ENCODE assay signal across 8 cellular contexts in the genomic region with DNA sequence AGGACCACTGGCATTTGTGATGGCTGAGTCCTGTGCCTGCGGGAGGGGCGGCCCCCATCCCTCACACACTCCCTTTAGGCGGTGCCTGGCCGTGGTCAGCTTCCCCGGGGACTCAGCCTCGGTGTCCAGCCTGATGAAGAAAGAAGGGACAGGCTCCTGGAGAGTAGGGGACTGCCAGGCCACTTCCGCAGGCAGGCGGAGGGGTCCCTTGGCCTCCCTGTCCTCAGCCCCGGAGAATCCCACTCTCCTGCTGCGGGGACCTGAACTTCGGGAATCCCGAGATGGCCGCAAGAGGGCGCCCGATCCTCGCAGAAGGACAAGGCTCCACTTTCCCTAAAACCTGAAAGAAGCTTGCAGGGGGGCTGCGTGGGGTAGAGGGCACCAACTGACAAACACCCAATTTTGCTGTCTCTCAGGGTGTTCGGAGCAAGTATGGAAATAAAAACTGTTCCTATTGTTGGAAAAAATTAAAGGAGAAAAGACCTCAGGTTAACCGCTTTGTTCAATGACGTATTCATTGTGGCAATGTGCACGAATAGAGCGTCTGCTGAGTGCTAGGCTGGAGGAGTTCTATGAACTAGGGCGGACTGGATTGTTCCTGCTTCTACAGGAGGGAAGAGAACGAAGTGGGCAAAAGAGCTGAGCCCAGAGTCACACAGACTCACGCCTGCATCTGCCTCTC.
A peak's percentile ranks its signal among the peaks of the same experiment; 100 is the strongest.
DNase-seq lines count a peak whose midpoint lies in the region; ATAC-seq and TF ChIP-seq lines count a peak whose summit lies in the region.

No MANE protein-coding gene starts in this region.

- no peaks in the 10 kb centered on the region for H3K4me1 Mint-ChIP-seq in chondrocyte (ENCODE audit: low read depth)

- H3K79me2 ChIP-seq in DOHH2 (ENCODE audit: control insufficient read depth, low read length): no peaks in the 10 kb centered on the region
- no peaks in the 10 kb centered on the region for H3K79me2 ChIP-seq in KMS-11 (ENCODE audit: insufficient read depth, low read depth)

- H3K9me2 ChIP-seq in DOHH2 (replicated peaks; ENCODE audit: control insufficient read depth, low read length): no peaks in the 10 kb centered on the region

- peak in 2 of 4 donors; percentile 14 to 19 for ATAC-seq in right lobe of liver
- no peak for ATAC-seq in HG03045 (IDR thresholded peaks at IDR 0.05; ENCODE audit: unreplicated experiment)
- no peak for ATAC-seq in GM19324 (IDR thresholded peaks at IDR 0.05; ENCODE audit: low FRiP score, unreplicated experiment)

- no peak for DNase-seq in chondrocyte (ENCODE audit: low spot score)
- peak; percentile 56 to 72 (median 70) for DNase-seq in right lobe of liver
- peak; percentile 49 for DNase-seq in stimulated activated CD8-positive, alpha-beta memory T cell treated with anti-CD3 and anti-CD28 coated beads, Interleukin-15, amount 100 ng/mL, for 24 hours (ENCODE audit: low read depth)

- intact Hi-C loops in right lobe of liver (cut with DNase I): loop anchor here in 1 of 2 donors (10.0 kb wide), 1 partner anchor 1555 kb away; no protein-coding TSS in a partner anchor

- H3K27me3 Mint-ChIP-seq in chondrocyte (ENCODE audit: low read depth): peaks cover 34% of the 10 kb centered on the region

- H3K36me3 Mint-ChIP-seq in chondrocyte (ENCODE audit: low read depth): no peaks in the 10 kb centered on the region

- peak; percentile 86 for TF ChIP-seq CTCF in DOHH2 (IDR thresholded peaks at IDR 0.05; ENCODE audit: low read depth, low read length, poor library complexity, severe bottlenecking)
- peak; percentile 90 for TF ChIP-seq CTCF in KMS-11 (conservative IDR thresholded peaks at IDR 0.05; ENCODE audit: low read depth, low read length)
- peak; percentile 97 for TF ChIP-seq CTCF in VCaP (conservative IDR thresholded peaks at IDR 0.05)
- peak; percentile 89 for TF ChIP-seq CTCF in chondrocyte (IDR thresholded peaks at IDR 0.05)
- TF ChIP-seq CTCF in right lobe of liver (IDR thresholded peaks at IDR 0.05): peak; percentile 43 to 88 (median 78)

- H3K4me1 ChIP-seq in DOHH2 (ENCODE audit: control insufficient read depth, low read length) (no peaks in the 10 kb centered on the region), KMS-11 (ENCODE audit: low read depth, poor library complexity, severe bottlenecking) (no peaks in the 10 kb centered on the region), right lobe of liver (peaks cover 0 to 6% (median 3%) of the 10 kb centered on the region in 4 donors)

- H3F3A ChIP-seq in DOHH2 (ENCODE audit: control insufficient read depth, insufficient read depth): no peaks in the 10 kb centered on the region

- H2AFZ ChIP-seq in KMS-11 (ENCODE audit: low read depth): peak overlapping the region; percentile 48; the same call in 1 of the 2 replicates

- H3K9ac ChIP-seq in KMS-11: no peak overlapping the region

- H3K27me3 ChIP-seq in DOHH2 (ENCODE audit: control insufficient read depth, low read length) (no peaks in the 10 kb centered on the region), KMS-11 (ENCODE audit: insufficient read depth, low read depth) (no peaks in the 10 kb centered on the region), right lobe of liver (no peaks in the 10 kb centered on the region)

- no peaks in the 10 kb centered on the region for H3K9me3 Mint-ChIP-seq in chondrocyte (ENCODE audit: low read depth)

- H3K27ac ChIP-seq in DOHH2 (ENCODE audit: low read depth, low read length) (no peak overlapping the region), KMS-11 (no peak overlapping the region), VCaP (no peak overlapping the region; the same call in 1 of the 2 replicates), right lobe of liver (no peak overlapping the region)

- no peak overlapping the region for H3K4me2 ChIP-seq in DOHH2 (ENCODE audit: low read length)
- peak overlapping the region; percentile 61; the same call in 1 of the 2 replicates for H3K4me2 ChIP-seq in KMS-11

- 35% methylated on average over 11 of the region's 25 CpGs for WGBS in right lobe of liver (ENCODE audit: insufficient coverage, low coverage, low lambda C conversion rate, missing lambda C conversion rate)

- H3K4me3 Mint-ChIP-seq in chondrocyte (ENCODE audit: unreplicated experiment): no peak overlapping the region

- H3K27ac Mint-ChIP-seq in chondrocyte (ENCODE audit: unreplicated experiment): no peak overlapping the region

- no peak overlapping the region for H3K4me3 ChIP-seq in DOHH2 (ENCODE audit: low read length)
- H3K4me3 ChIP-seq in KMS-11 (IDR thresholded peaks at IDR 0.05; ENCODE audit: insufficient read depth, low read depth, low read length): no peak overlapping the region
- no peak overlapping the region for H3K4me3 ChIP-seq in right lobe of liver

- H3K36me3 ChIP-seq in DOHH2 (ENCODE audit: control insufficient read depth, low read length): no peaks in the 10 kb centered on the region
- H3K36me3 ChIP-seq in KMS-11 (ENCODE audit: insufficient read depth): no peaks in the 10 kb centered on the region
- no peaks in the 10 kb centered on the region for H3K36me3 ChIP-seq in right lobe of liver

- no peaks in the 10 kb centered on the region for H4K20me1 ChIP-seq in DOHH2 (ENCODE audit: control insufficient read depth, insufficient read depth, low read depth, low read length)
- no peaks in the 10 kb centered on the region for H4K20me1 ChIP-seq in KMS-11 (ENCODE audit: insufficient read depth)

- no peaks in the 10 kb centered on the region for H3K9me3 ChIP-seq in DOHH2 (ENCODE audit: control insufficient read depth, insufficient read depth, low read length)
- no peaks in the 10 kb centered on the region for H3K9me3 ChIP-seq in right lobe of liver

- TF ChIP-seq POLR2A in right lobe of liver (IDR thresholded peaks at IDR 0.05): no peak
